ENCODE assay signal across 14 cellular contexts in genomic region chr15:61079529-61079928, GRCh38.
"Had no signal": no experiment of that assay in that cellular context is flagged by ENCODE, and none has a peak within 500 bp of the region (broad histone marks: within the 10 kb centered on the region; RNA-seq: fewer than 3 reads in every experiment).

No MANE protein-coding gene starts in this region.

- H3K27me3 ChIP-seq: esophagus squamous epithelium, neutrophil, right atrium auricular region had no signal

- H3K4me1 ChIP-seq: right atrium auricular region had no signal

- H3K4me3 ChIP-seq: esophagus squamous epithelium, right atrium auricular region, smooth muscle cell had no signal

- H3K27ac ChIP-seq: esophagus squamous epithelium, neutrophil, right atrium auricular region had no signal

- ATAC-seq: left cardiac atrium; naive thymus-derived CD4-positive, alpha-beta T cell had no signal

- H3K4me3 Mint-ChIP-seq: naive thymus-derived CD4-positive, alpha-beta T cell had no signal

- H3K27ac Mint-ChIP-seq: naive thymus-derived CD4-positive, alpha-beta T cell had no signal

- FAIRE-seq: kidney, urothelium cell line had no signal

- H3K9me3 ChIP-seq: esophagus squamous epithelium, neutrophil, right atrium auricular region had no signal

- DNase-seq: esophagus squamous epithelium; foreskin fibroblast; kidney; left cardiac atrium; mammary epithelial cell; naive thymus-derived CD4-positive, alpha-beta T cell; posterior cingulate gyrus; stimulated activated CD4-positive, alpha-beta T cell treated with anti-CD3 and anti-CD28 coated beads, Interleukin-2, amount 100 ng/mL, for 48 hours; stimulated activated naive CD4-positive, alpha-beta T cell treated with Interleukin-2 at 50 U/mL for 16 hours; trophoblast cell had no signal

- H3K9me3 Mint-ChIP-seq: naive thymus-derived CD4-positive, alpha-beta T cell had no signal

- H3K36me3 ChIP-seq: esophagus squamous epithelium, neutrophil, right atrium auricular region had no signal

- H3K36me3 Mint-ChIP-seq: naive thymus-derived CD4-positive, alpha-beta T cell had no signal
